In genomic region chr1:16890539-16890958, GRCh38 we compare ENCODE assay signal across 1 cellular context.
TF ChIP-seq lines count a peak whose summit lies in the region.
"Not testable (repeated sequence)": the region's sequence is repeated elsewhere in the genome, so short reads cannot be mapped to it uniquely, and the experiment has no call there.

No MANE protein-coding gene starts in this region.

TF ChIP-seq in K562, 482 proteins besides CTCF, POLR2A, EP300 and RAD21 (continued from another document):
- TF ChIP-seq SMARCC2 (IDR thresholded peaks at IDR 0.05; ENCODE audit: low read depth) (peak; percentile 70; the same call in 1 of the 2 replicates), KLF6 (CRISPR knock-in tag; IDR thresholded peaks at IDR 0.05; ENCODE audit: borderline replicate concordance) (0 out of 2 replicates have a peak, but pooled peaks have one; percentile 25), JUND (IDR thresholded peaks at IDR 0.05; ENCODE audit: borderline replicate concordance, low read depth, low read length) (peak; percentile 48), SMAD4 (CRISPR knock-in tag; conservative IDR thresholded peaks at IDR 0.05) (peak; percentile 90), CBFA2T2 (conservative IDR thresholded peaks at IDR 0.05) (peak; percentile 74), DMBX1 (CRISPR knock-in tag; IDR thresholded peaks at IDR 0.05; ENCODE audit: borderline replicate concordance) (peak; percentile 77; the same call in 1 of the 2 replicates), BACH1 (tag; IDR thresholded peaks at IDR 0.05) (peak; percentile 30; the same call in 1 of the 2 replicates), RCOR1 (IDR thresholded peaks at IDR 0.05; ENCODE audit: borderline replicate concordance in 1 of 2, low read depth in 2 of 2, low read length in 2 of 2) (peak in 1 of 2 experiments; percentile 93; a peak in 2 of 4 replicates), ZNF644 (tag; IDR thresholded peaks at IDR 0.05; ENCODE audit: low read depth) (peak; percentile 34; the same call in 1 of the 2 replicates), LEF1 (IDR thresholded peaks at IDR 0.05) (peak; percentile 78; the same call in 1 of the 2 replicates), ARNT (IDR thresholded peaks at IDR 0.05) (peak in 1 of 2 experiments; percentile 52; a peak in 1 of 4 replicates), CTBP1 (IDR thresholded peaks at IDR 0.05; ENCODE audit: borderline replicate concordance) (peak; percentile 66), ZNF589 (CRISPR knock-in tag; IDR thresholded peaks at IDR 0.05; ENCODE audit: low read depth) (peak; percentile 73; the same call in 1 of the 2 replicates), MTA1 (IDR thresholded peaks at IDR 0.05; ENCODE audit: borderline replicate concordance) (peak; percentile 61; the same call in 1 of the 2 replicates), PML (IDR thresholded peaks at IDR 0.05; ENCODE audit: low read length) (peak; percentile 42; the same call in 1 of the 2 replicates), ATF4 (CRISPR knock-in tag; IDR thresholded peaks at IDR 0.05) (peak; percentile 88), MGA (IDR thresholded peaks at IDR 0.05) (peak; percentile 18; the same call in 1 of the 2 replicates), LCOR (CRISPR knock-in tag; IDR thresholded peaks at IDR 0.05) (peak; percentile 76; the same call in 1 of the 2 replicates), ZNF175 (CRISPR knock-in tag; IDR thresholded peaks at IDR 0.05; ENCODE audit: low read depth) (peak; percentile 80)
- TF ChIP-seq, protein P1, sequence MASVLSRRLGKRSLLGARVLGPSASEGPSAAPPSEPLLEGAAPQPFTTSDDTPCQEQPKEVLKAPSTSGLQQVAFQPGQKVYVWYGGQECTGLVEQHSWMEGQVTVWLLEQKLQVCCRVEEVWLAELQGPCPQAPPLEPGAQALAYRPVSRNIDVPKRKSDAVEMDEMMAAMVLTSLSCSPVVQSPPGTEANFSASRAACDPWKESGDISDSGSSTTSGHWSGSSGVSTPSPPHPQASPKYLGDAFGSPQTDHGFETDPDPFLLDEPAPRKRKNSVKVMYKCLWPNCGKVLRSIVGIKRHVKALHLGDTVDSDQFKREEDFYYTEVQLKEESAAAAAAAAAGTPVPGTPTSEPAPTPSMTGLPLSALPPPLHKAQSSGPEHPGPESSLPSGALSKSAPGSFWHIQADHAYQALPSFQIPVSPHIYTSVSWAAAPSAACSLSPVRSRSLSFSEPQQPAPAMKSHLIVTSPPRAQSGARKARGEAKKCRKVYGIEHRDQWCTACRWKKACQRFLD (CRISPR knock-in tag; IDR thresholded peaks at IDR 0.05) = peak; percentile 75
- not testable (repeated sequence) for TF ChIP-seq JUND (tag; IDR thresholded peaks at IDR 0.05; ENCODE audit: borderline replicate concordance, low read depth, low read length)
- TF ChIP-seq, protein P2, sequence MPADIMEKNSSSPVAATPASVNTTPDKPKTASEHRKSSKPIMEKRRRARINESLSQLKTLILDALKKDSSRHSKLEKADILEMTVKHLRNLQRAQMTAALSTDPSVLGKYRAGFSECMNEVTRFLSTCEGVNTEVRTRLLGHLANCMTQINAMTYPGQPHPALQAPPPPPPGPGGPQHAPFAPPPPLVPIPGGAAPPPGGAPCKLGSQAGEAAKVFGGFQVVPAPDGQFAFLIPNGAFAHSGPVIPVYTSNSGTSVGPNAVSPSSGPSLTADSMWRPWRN (IDR thresholded peaks at IDR 0.05; ENCODE audit: low read depth) = peak; percentile 72; the same call in 1 of the 2 replicates
- TF ChIP-seq, protein P3, sequence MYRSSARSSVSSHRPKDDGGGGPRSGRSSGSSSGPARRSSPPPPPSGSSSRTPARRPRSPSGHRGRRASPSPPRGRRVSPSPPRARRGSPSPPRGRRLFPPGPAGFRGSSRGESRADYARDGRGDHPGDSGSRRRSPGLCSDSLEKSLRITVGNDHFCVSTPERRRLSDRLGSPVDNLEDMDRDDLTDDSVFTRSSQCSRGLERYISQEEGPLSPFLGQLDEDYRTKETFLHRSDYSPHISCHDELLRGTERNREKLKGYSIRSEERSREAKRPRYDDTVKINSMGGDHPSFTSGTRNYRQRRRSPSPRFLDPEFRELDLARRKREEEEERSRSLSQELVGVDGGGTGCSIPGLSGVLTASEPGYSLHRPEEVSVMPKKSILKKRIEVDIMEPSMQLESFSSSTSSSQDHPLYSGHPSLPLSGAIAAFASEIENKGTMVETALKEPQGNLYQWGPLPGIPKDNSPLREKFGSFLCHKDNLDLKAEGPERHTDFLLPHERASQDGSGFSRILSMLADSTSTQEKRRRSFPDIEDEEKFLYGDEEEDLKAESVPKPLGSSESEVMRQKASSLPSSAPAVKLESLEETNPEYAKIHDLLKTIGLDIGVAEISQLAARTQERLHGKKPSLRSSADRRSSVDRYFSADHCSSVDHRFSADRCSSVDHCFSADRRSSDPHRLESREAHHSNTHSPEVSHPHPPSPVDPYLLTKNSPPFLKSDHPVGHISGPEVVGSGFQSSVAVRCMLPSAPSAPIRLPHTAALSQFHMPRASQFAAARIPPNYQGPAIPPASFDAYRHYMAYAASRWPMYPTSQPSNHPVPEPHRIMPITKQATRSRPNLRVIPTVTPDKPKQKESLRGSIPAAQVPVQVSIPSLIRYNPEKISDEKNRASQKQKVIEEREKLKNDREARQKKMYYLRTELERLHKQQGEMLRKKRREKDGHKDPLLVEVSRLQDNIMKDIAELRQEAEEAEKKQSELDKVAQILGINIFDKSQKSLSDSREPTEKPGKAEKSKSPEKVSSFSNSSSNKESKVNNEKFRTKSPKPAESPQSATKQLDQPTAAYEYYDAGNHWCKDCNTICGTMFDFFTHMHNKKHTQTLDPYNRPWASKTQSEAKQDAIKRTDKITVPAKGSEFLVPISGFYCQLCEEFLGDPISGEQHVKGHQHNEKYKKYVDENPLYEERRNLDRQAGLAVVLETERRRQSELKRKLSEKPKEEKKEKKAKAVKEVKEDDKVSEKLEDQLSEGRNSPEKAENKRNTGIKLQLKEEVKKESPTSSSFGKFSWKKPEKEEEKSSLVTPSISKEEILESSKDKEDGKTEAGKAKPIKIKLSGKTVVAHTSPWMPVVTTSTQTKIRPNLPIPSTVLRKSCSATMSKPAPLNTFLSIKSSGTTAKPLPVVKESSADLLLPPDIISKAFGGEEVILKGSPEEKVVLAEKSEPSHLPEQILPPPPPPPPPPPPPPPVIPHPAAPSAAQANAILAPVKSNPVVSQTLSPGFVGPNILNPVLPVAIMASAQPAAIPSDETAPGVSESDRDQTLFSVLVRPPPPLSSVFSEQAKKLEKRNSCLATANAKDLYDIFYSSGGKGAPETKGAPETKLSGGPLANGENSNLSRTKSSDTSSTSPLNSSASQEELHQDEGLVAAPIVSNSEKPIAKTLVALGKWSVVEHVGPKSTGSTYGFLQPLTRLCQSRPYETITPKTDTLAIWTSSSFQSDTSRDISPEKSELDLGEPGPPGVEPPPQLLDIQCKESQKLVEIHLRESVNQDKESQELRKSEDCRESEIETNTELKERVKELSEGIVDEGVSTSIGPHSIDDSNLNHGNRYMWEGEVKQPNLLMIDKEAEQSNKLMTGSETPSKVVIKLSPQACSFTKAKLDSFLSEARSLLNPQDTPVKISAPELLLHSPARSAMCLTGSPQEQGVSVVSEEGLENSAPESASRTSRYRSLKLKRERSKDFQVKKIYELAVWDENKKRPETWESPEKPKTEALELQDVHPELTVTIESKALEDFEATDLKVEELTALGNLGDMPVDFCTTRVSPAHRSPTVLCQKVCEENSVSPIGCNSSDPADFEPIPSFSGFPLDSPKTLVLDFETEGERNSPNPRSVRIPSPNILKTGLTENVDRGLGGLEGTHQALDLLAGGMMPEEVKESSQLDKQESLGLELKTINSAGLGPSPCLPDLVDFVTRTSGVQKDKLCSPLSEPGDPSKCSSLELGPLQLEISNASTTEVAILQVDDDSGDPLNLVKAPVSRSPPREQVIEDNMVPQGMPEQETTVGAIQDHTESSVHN (IDR thresholded peaks at IDR 0.05; ENCODE audit: borderline replicate concordance in 1 of 2, low read depth in 1 of 2) = peak in 1 of 2 experiments; percentile 48; a peak in 1 of 4 replicates
- TF ChIP-seq, protein P4, sequence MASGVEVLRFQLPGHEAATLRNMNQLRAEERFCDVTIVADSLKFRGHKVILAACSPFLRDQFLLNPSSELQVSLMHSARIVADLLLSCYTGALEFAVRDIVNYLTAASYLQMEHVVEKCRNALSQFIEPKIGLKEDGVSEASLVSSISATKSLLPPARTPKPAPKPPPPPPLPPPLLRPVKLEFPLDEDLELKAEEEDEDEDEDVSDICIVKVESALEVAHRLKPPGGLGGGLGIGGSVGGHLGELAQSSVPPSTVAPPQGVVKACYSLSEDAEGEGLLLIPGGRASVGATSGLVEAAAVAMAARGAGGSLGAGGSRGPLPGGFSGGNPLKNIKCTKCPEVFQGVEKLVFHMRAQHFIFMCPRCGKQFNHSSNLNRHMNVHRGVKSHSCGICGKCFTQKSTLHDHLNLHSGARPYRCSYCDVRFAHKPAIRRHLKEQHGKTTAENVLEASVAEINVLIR (CRISPR knock-in tag; IDR thresholded peaks at IDR 0.05) = peak; percentile 71; the same call in 1 of the 2 replicates
- TF ChIP-seq, protein P5, sequence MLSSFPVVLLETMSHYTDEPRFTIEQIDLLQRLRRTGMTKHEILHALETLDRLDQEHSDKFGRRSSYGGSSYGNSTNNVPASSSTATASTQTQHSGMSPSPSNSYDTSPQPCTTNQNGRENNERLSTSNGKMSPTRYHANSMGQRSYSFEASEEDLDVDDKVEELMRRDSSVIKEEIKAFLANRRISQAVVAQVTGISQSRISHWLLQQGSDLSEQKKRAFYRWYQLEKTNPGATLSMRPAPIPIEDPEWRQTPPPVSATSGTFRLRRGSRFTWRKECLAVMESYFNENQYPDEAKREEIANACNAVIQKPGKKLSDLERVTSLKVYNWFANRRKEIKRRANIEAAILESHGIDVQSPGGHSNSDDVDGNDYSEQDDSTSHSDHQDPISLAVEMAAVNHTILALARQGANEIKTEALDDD (IDR thresholded peaks at IDR 0.05) = peak; percentile 47
